ENCODE assay signal across 8 cellular contexts in the genomic region with DNA sequence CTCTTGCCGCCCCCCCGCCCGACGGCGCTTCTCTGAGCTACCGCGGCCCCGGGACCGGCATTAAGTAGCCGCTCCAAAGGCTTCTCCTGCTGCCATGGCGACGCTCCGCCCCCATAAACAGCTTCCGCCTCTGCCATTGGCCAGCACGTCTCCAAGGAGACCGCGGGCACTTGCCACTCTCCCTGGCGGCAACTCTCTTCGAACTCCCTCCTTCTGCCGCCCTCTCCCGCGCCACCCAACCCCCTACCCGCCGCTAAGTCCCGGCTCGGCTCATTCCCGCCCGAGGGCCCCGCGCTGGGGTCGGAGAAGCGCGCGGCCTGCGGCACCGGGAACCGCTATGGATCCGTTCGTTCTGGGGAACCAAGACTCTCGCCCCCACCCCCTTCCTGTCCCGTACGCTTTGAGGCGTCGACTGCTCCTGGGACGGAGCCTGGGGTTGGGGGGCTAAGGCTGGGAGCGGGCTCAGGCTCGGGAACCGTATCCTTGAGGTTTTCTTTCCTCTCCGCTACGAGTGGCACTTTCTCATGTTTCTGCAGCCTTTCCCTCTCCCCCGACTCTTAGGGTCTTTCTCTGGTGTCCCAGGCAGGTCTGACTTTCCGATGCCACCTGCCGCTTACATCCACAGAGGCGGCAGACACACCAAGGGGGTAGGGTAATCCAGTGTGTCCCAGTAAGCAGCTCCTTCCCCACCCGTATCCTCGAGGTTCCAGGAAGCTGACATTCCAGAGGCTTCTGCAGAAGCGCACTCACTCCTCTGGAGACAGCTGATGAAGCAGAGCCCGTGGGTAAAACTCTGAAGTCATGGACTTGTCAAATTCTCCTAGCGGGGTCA. TPM values are rescaled to one million over a fixed set of nuclear protein-coding genes. Genes with fewer than 3 reads are reported as not detected.
DNase-seq lines count a peak whose midpoint lies in the region; ATAC-seq, FAIRE-seq and TF ChIP-seq lines count a peak whose summit lies in the region.

A gene with protein sequence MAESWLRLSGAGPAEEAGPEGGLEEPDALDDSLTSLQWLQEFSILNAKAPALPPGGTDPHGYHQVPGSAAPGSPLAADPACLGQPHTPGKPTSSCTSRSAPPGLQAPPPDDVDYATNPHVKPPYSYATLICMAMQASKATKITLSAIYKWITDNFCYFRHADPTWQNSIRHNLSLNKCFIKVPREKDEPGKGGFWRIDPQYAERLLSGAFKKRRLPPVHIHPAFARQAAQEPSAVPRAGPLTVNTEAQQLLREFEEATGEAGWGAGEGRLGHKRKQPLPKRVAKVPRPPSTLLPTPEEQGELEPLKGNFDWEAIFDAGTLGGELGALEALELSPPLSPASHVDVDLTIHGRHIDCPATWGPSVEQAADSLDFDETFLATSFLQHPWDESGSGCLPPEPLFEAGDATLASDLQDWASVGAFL (minus strand): TSS at position 34 of the 832 bp plus-strand sequence. CDS start 850 bp downstream, outside the sequence.

- CTCF ChIA-PET in mammary epithelial cell (lab: Charles Lee; ENCODE audit: low non-redundant PET) = no interaction called here

- H3K4me2 ChIP-seq in mammary epithelial cell (ENCODE audit: insufficient read depth, low read depth, low read length) = peak within 1 kb of the TSS; percentile 98

- no TSS peak for BruUV-seq in mammary epithelial cell (replicated peaks; lab: Mats Ljungman, UMichigan)

- in situ Hi-C loops in mammary epithelial cell (cut with MboI; ENCODE audit: low sequenced_read_pairs in 2 of 2) = no loop called here

- peak; percentile 96 for DNase-seq in GM10266 (ENCODE audit: extremely low spot score)
- DNase-seq in NCI-H2196 (lab: John Stamatoyannopoulos, UW; ENCODE audit: unreplicated experiment) = peak; percentile 99
- peak; percentile 78 for DNase-seq in mammary epithelial cell
- DNase-seq in inferior parietal cortex (ENCODE audit: extremely low spot score) = peak; percentile 93
- DNase-seq in small intestine = peak; percentile 91

- ATAC-seq in HG03103 (IDR thresholded peaks at IDR 0.05; ENCODE audit: low read depth, unreplicated experiment) (peak; percentile 65), GM19455 (IDR thresholded peaks at IDR 0.05; ENCODE audit: unreplicated experiment) (no peak)

- H4K20me1 ChIP-seq in mammary epithelial cell (ENCODE audit: insufficient read depth, low read length) = no peaks in the 10 kb centered on the region

- H3K4me1 ChIP-seq in mammary epithelial cell (ENCODE audit: insufficient read depth, low read length) = peaks cover 6% of the 10 kb centered on the region
- H3K4me1 ChIP-seq in small intestine (ENCODE audit: control insufficient read depth in 2 of 2, insufficient read depth in 1 of 2, low read depth in 1 of 2, low read length in 1 of 2) = peaks cover 0 to 2% of the 10 kb centered on the region in 2 donors

- peak within 1 kb of the TSS; percentile 75 for H2AFZ ChIP-seq in mammary epithelial cell (ENCODE audit: low read depth, low read length)

- H3K9me3 ChIP-seq in mammary epithelial cell (replicated peaks; ENCODE audit: insufficient read depth, low read length) = no peaks in the 10 kb centered on the region
- no peaks in the 10 kb centered on the region for H3K9me3 ChIP-seq in small intestine (ENCODE audit: control insufficient read depth, low read depth)

- no peak for FAIRE-seq in small intestine (lab: Jason Lieb, UNC)

- dilution Hi-C loops in mammary epithelial cell (cut with HindIII; ENCODE audit: low sequenced_read_pairs) = no loop called here

- peak within 1 kb of the TSS; percentile 59 for H3K4me3 ChIP-seq in WI38 (ENCODE audit: low read depth, low read length)
- peak within 1 kb of the TSS; percentile 27 to 45 (median 38) for H3K4me3 ChIP-seq in mammary epithelial cell (replicated peaks in 1 of 3; ENCODE audit: insufficient read depth in 1 of 3, low read depth in 2 of 3, low read length in 3 of 3)
- H3K4me3 ChIP-seq in small intestine (ENCODE audit: low read depth in 1 of 2, low read length in 2 of 2) = peak within 1 kb of the TSS in 1 of 2 donors; percentile 52

- H3K79me2 ChIP-seq in mammary epithelial cell (ENCODE audit: insufficient read depth, low read length) = no peaks in the 10 kb centered on the region

- H3K27me3 ChIP-seq in mammary epithelial cell (ENCODE audit: insufficient read depth, low read length) (peaks cover 3% of the 10 kb centered on the region), small intestine (ENCODE audit: control insufficient read depth in 2 of 2, insufficient read depth in 2 of 2, low read length in 2 of 2) (peaks cover 6 to 13% of the 10 kb centered on the region in 2 donors)

- TF ChIP-seq CTCF in GM10266 (IDR thresholded peaks at IDR 0.05; ENCODE audit: control insufficient read depth, insufficient read depth, low read depth, missing control alignments) (no peak), WI38 (IDR thresholded peaks at IDR 0.05; ENCODE audit: low read depth, low read length) (no peak), mammary epithelial cell (conservative IDR thresholded peaks at IDR 0.05 in 1 of 2, IDR thresholded peaks at IDR 0.05 in 1 of 2; ENCODE audit: extremely low read depth in 1 of 2, insufficient read depth in 1 of 2, low read depth in 1 of 2, low read length in 2 of 2) (no peak)

- H3K27ac ChIP-seq in mammary epithelial cell (ENCODE audit: insufficient read depth, low read depth, low read length) (no peak within 1 kb of the TSS), small intestine (ENCODE audit: low read depth in 1 of 2, low read length in 1 of 2) (no peak within 1 kb of the TSS)

- intact Hi-C loops in mammary epithelial cell (cut with micrococcal nuclease) = no loop called here

- WGBS in mammary epithelial cell (ENCODE audit: low coverage, missing lambda C conversion rate) = 17% methylated on average over 39 of the region's 59 CpGs
- 5 to 9% (median 6%) methylated on average over 46 to 59 of the region's 59 CpGs for WGBS in small intestine, 3 donors

- H3K36me3 ChIP-seq in mammary epithelial cell (ENCODE audit: insufficient read depth, low read length) (no peaks in the 10 kb centered on the region), small intestine (ENCODE audit: control insufficient read depth in 2 of 2, insufficient read depth in 2 of 2, low read length in 2 of 2) (no peaks in the 10 kb centered on the region)

- no peak within 1 kb of the TSS for H3K9ac ChIP-seq in mammary epithelial cell (ENCODE audit: insufficient read depth, low read length)

RNA-seq across cellular contexts. Expression of the gene that starts here (rescaled TPM):
- total RNA-seq in mammary epithelial cell = not detected
- polyA plus RNA-seq in mammary epithelial cell = not detected
- not detected for polyA minus RNA-seq in mammary epithelial cell
- polyA plus RNA-seq in small intestine = under 1 TPM in 2 of 3 donors, not detected in 1; 0.22 to 0.63 TPM

Comparison
In these comparisons a context has a peak if more than half of its experiments do, and no peak if none do; other contexts are left out.
1. Peak in DNase-seq, H3K4me3 ChIP-seq and H3K4me2 ChIP-seq in mammary epithelial cell; RNA of the gene not detected or under 1 TPM.
2. Peak in DNase-seq in small intestine; RNA of the gene not detected or under 1 TPM.